In genomic region chr7:1969459-1970284, GRCh38 we compare ENCODE assay signal across 18 cellular contexts.
A peak's percentile ranks its signal among the peaks of the same experiment; 100 is the strongest.
DNase-seq lines count a peak whose midpoint lies in the region; ATAC-seq, FAIRE-seq and TF ChIP-seq lines count a peak whose summit lies in the region.
"Had no signal": no experiment of that assay in that cellular context is flagged by ENCODE, and none has a peak within 500 bp of the region (broad histone marks: within the 10 kb centered on the region; RNA-seq: fewer than 3 reads in every experiment).

No MANE protein-coding gene starts in this region.

- no peak overlapping the region for H3K4me3 Mint-ChIP-seq in activated CD8-positive, alpha-beta T cell treated with anti-CD3 and anti-CD28 coated beads for 36 hours
- no peak overlapping the region for H3K4me3 Mint-ChIP-seq in activated CD8-positive, alpha-beta T cell treated with anti-CD3 and anti-CD28 coated beads, Interleukin-2, amount 10 ng/mL, durations not matched to agents 7 days and 5 days
- H3K4me3 Mint-ChIP-seq: natural killer cell treated with Interleukin-12 subunit alpha and Interleukin-12 subunit beta and Interleukin-15 and Interleukin-18, amount 100 ng/mL, for 72 hours; stimulated activated naive CD8-positive, alpha-beta T cell treated with anti-CD3 and anti-CD28 coated beads, Interleukin-15, amount 100 ng/mL, for 72 hours; WTC11 had no signal

- no peak overlapping the region for H3K27ac Mint-ChIP-seq in activated CD8-positive, alpha-beta T cell treated with anti-CD3 and anti-CD28 coated beads for 36 hours
- no peak overlapping the region for H3K27ac Mint-ChIP-seq in activated CD8-positive, alpha-beta T cell treated with anti-CD3 and anti-CD28 coated beads, Interleukin-2, amount 10 ng/mL, durations not matched to agents 7 days and 5 days
- H3K27ac Mint-ChIP-seq: activated T-helper 2 cell treated with anti-CD3 and anti-CD28 coated beads, Interferon-gamma antibody, Interleukin-2, Interleukin-4, amounts not matched to agents 10 μg/mL and 5 μg/mL and 100 μg/mL, durations not matched to agents 14 hours and 24 hours and 36 hours; natural killer cell treated with Interleukin-12 subunit alpha and Interleukin-12 subunit beta and Interleukin-15 and Interleukin-18, amount 100 ng/mL, for 72 hours; WTC11 had no signal

- CTCF ChIA-PET in activated CD8-positive, alpha-beta T cell treated with anti-CD3 and anti-CD28 coated beads for 36 hours (lab: Charles Lee), result no interaction called here
- CTCF ChIA-PET in activated CD8-positive, alpha-beta T cell treated with anti-CD3 and anti-CD28 coated beads, Interleukin-2, amount 10 ng/mL, durations not matched to agents 7 days and 5 days (lab: Charles Lee), result no interaction called here

- intact Hi-C loops in activated CD8-positive, alpha-beta T cell treated with anti-CD3 and anti-CD28 coated beads for 36 hours (cut with micrococcal nuclease), result no loop called here
- intact Hi-C loops in posterior cingulate gyrus (cut with DNase I), result no loop called here

- no peaks in the 10 kb centered on the region for H3K27me3 Mint-ChIP-seq in activated CD8-positive, alpha-beta T cell treated with anti-CD3 and anti-CD28 coated beads for 36 hours
- H3K27me3 Mint-ChIP-seq in activated CD8-positive, alpha-beta T cell treated with anti-CD3 and anti-CD28 coated beads, Interleukin-2, amount 10 ng/mL, durations not matched to agents 7 days and 5 days (ENCODE audit: low read depth), result no peaks in the 10 kb centered on the region
- H3K27me3 Mint-ChIP-seq: stimulated activated naive CD8-positive, alpha-beta T cell treated with anti-CD3 and anti-CD28 coated beads, Interleukin-15, amount 100 ng/mL, for 72 hours had no signal

- no peaks in the 10 kb centered on the region for H3K9me3 Mint-ChIP-seq in activated CD8-positive, alpha-beta T cell treated with anti-CD3 and anti-CD28 coated beads for 36 hours
- H3K9me3 Mint-ChIP-seq in activated CD8-positive, alpha-beta T cell treated with anti-CD3 and anti-CD28 coated beads, Interleukin-2, amount 10 ng/mL, durations not matched to agents 7 days and 5 days (ENCODE audit: insufficient read depth), result no peaks in the 10 kb centered on the region
- H3K9me3 Mint-ChIP-seq: activated T-helper 2 cell treated with anti-CD3 and anti-CD28 coated beads, Interferon-gamma antibody, Interleukin-2, Interleukin-4, amounts not matched to agents 10 μg/mL and 5 μg/mL and 100 μg/mL, durations not matched to agents 14 hours and 24 hours and 36 hours; natural killer cell treated with Interleukin-12 subunit alpha and Interleukin-12 subunit beta and Interleukin-15 and Interleukin-18, amount 100 ng/mL, for 72 hours; stimulated activated naive CD8-positive, alpha-beta T cell treated with anti-CD3 and anti-CD28 coated beads, Interleukin-15, amount 100 ng/mL, for 72 hours; WTC11 had no signal

- H3K4me3 ChIP-seq in fibroblast of villous mesenchyme (ENCODE audit: low read depth, low read length), result no peak overlapping the region
- H3K4me3 ChIP-seq: BLaER1, SJSA1 had no signal

- TF ChIP-seq CTCF in activated CD8-positive, alpha-beta T cell treated with anti-CD3 and anti-CD28 coated beads for 36 hours (IDR thresholded peaks at IDR 0.05), result no peak
- TF ChIP-seq CTCF in fibroblast of villous mesenchyme (IDR thresholded peaks at IDR 0.05; ENCODE audit: insufficient read depth, low read depth, low read length), result no peak

- H3K4me1 Mint-ChIP-seq in activated CD8-positive, alpha-beta T cell treated with anti-CD3 and anti-CD28 coated beads for 36 hours (ENCODE audit: low read depth), result peaks cover 21% of the 10 kb centered on the region
- peaks cover 12% of the 10 kb centered on the region for H3K4me1 Mint-ChIP-seq in activated CD8-positive, alpha-beta T cell treated with anti-CD3 and anti-CD28 coated beads, Interleukin-2, amount 10 ng/mL, durations not matched to agents 7 days and 5 days (ENCODE audit: low read depth)
- H3K4me1 Mint-ChIP-seq: WTC11 had no signal

- DNase-seq in activated CD8-positive, alpha-beta T cell treated with anti-CD3 and anti-CD28 coated beads for 36 hours, result peak; percentile 14
- DNase-seq in activated CD8-positive, alpha-beta T cell treated with anti-CD3 and anti-CD28 coated beads, Interleukin-2, amount 10 ng/mL, durations not matched to agents 7 days and 5 days, result no peak
- no peak for DNase-seq in GM12891 (ENCODE audit: insufficient read length, low spot score)
- DNase-seq in fibroblast of villous mesenchyme (ENCODE audit: low read depth), result peak; percentile 8
- DNase-seq in posterior cingulate gyrus, result peak in 6 of 10 donors; percentile 4 to 83 (median 54)
- DNase-seq in DMS53 treated with DMSO at 0.1 percent for 48 hours (lab: John Stamatoyannopoulos, UW; ENCODE audit: unreplicated experiment), result no peak
- DNase-seq in Kasumi-1 (lab: John Stamatoyannopoulos, UW), result no peak
- DNase-seq: IMR-90; MM.1S; stimulated activated CD4-positive, alpha-beta T cell treated with anti-CD3 and anti-CD28 coated beads, Interleukin-1b, Interleukin-23, amount 100 ng/mL, for 48 hours; stimulated activated naive CD8-positive, alpha-beta T cell treated with anti-CD3 and anti-CD28 coated beads, Interleukin-15, amount 100 ng/mL, for 72 hours had no signal

- no peak for TF ChIP-seq POLR2A in GM12891 (IDR thresholded peaks at IDR 0.05; ENCODE audit: low read depth, low read length)

- peaks cover 18% of the 10 kb centered on the region for H3K36me3 Mint-ChIP-seq in activated CD8-positive, alpha-beta T cell treated with anti-CD3 and anti-CD28 coated beads for 36 hours (ENCODE audit: low read depth)
- peaks cover 25% of the 10 kb centered on the region for H3K36me3 Mint-ChIP-seq in activated CD8-positive, alpha-beta T cell treated with anti-CD3 and anti-CD28 coated beads, Interleukin-2, amount 10 ng/mL, durations not matched to agents 7 days and 5 days (ENCODE audit: low read depth)
- H3K36me3 Mint-ChIP-seq: WTC11 had no signal

- no peak for ATAC-seq in activated CD8-positive, alpha-beta T cell treated with anti-CD3 and anti-CD28 coated beads for 36 hours
- ATAC-seq in activated CD8-positive, alpha-beta T cell treated with anti-CD3 and anti-CD28 coated beads, Interleukin-2, amount 10 ng/mL, durations not matched to agents 7 days and 5 days, result no peak
- ATAC-seq in GM21529 (IDR thresholded peaks at IDR 0.05; ENCODE audit: unreplicated experiment), result no peak
- ATAC-seq: natural killer cell treated with Interleukin-12 subunit alpha and Interleukin-12 subunit beta and Interleukin-15 and Interleukin-18, amount 100 ng/mL, for 72 hours; stimulated activated naive CD8-positive, alpha-beta T cell treated with anti-CD3 and anti-CD28 coated beads, Interleukin-15, amount 100 ng/mL, for 72 hours; WTC11 had no signal

- no peak for FAIRE-seq in GM12891 (lab: Jason Lieb, UNC)
- FAIRE-seq: A204.1 had no signal

- POLR2A ChIA-PET in activated CD8-positive, alpha-beta T cell treated with anti-CD3 and anti-CD28 coated beads for 36 hours (lab: Charles Lee), result no interaction called here
- POLR2A ChIA-PET in activated CD8-positive, alpha-beta T cell treated with anti-CD3 and anti-CD28 coated beads, Interleukin-2, amount 10 ng/mL, durations not matched to agents 7 days and 5 days (lab: Charles Lee), result interaction anchor here (0.6 kb wide), 1 partner anchor 8 kb away, joined by 4 read pairs; no protein-coding TSS in a partner anchor

TF ChIP-seq in GM12891, 5 proteins besides CTCF, POLR2A, EP300 and RAD21:
- 0 out of 2 replicates have a peak, but pooled peaks have one; percentile 0 for TF ChIP-seq SPI1 (IDR thresholded peaks at IDR 0.05; ENCODE audit: low read depth, low read length)
- no peak for TF ChIP-seq TAF1 (IDR thresholded peaks at IDR 0.05; ENCODE audit: low read depth, low read length)
- no peak for TF ChIP-seq PAX5 (IDR thresholded peaks at IDR 0.05; ENCODE audit: insufficient read depth, low read length, severe bottlenecking)
- TF ChIP-seq POLR2AphosphoS5 (IDR thresholded peaks at IDR 0.05; ENCODE audit: low read depth, low read length), result no peak
- TF ChIP-seq POU2F2 (IDR thresholded peaks at IDR 0.05; ENCODE audit: low read depth, low read length), result no peak

Comparison
In these comparisons a context has a peak if more than half of its experiments do, and no peak if none do; other contexts are left out.
1. DNase-seq: peak in activated CD8-positive, alpha-beta T cell treated with anti-CD3 and anti-CD28 coated beads for 36 hours (single experiment), fibroblast of villous mesenchyme (single experiment) and posterior cingulate gyrus (6 of 10); none in activated CD8-positive, alpha-beta T cell treated with anti-CD3 and anti-CD28 coated beads, Interleukin-2, amount 10 ng/mL, durations not matched to agents 7 days and 5 days (single experiment), GM12891 (single experiment), DMS53 treated with DMSO at 0.1 percent for 48 hours (single experiment) and Kasumi-1 (0 of 2).